ENCODE assay signal across 11 cellular contexts in genomic region chr5:158273035-158273434, GRCh38.
"Had no signal": no experiment of that assay in that cellular context is flagged by ENCODE, and none has a peak within 500 bp of the region (broad histone marks: within the 10 kb centered on the region; RNA-seq: fewer than 3 reads in every experiment).

No MANE protein-coding gene starts in this region.

- ATAC-seq: heart right ventricle; left colon; natural killer cell; stimulated activated naive CD8-positive, alpha-beta T cell treated with anti-CD3 and anti-CD28 coated beads, Interleukin-15, amount 100 ng/mL, for 72 hours; T-helper 17 cell had no signal

- H3K36me3 Mint-ChIP-seq: natural killer cell had no signal

- H3K9me3 Mint-ChIP-seq: activated CD4-positive, alpha-beta T cell treated with anti-CD3 and anti-CD28 coated beads, Interleukin-2, amount 10 ng/mL, durations not matched to agents 7 days and 5 days had no signal

- H3K4me3 ChIP-seq: heart right ventricle, testis had no signal

- H3K4me3 Mint-ChIP-seq: activated CD4-positive, alpha-beta T cell treated with anti-CD3 and anti-CD28 coated beads, Interleukin-2, amount 10 ng/mL, durations not matched to agents 7 days and 5 days; activated naive CD4-positive, alpha-beta T cell treated with anti-CD3 and anti-CD28 coated beads for 36 hours; natural killer cell; stimulated activated naive CD8-positive, alpha-beta T cell treated with anti-CD3 and anti-CD28 coated beads, Interleukin-15, amount 100 ng/mL, for 72 hours; T-helper 17 cell had no signal

- H3K4me1 ChIP-seq: heart right ventricle, testis had no signal

- H3K27ac ChIP-seq: heart right ventricle, testis had no signal

- H3K4me1 Mint-ChIP-seq: activated CD4-positive, alpha-beta T cell treated with anti-CD3 and anti-CD28 coated beads, Interleukin-2, amount 10 ng/mL, durations not matched to agents 7 days and 5 days; natural killer cell; stimulated activated naive CD8-positive, alpha-beta T cell treated with anti-CD3 and anti-CD28 coated beads, Interleukin-15, amount 100 ng/mL, for 72 hours; T-helper 17 cell had no signal

- H3K27me3 ChIP-seq: heart right ventricle, testis had no signal

- H3K9me3 ChIP-seq: testis had no signal

- H3K27me3 Mint-ChIP-seq: activated CD4-positive, alpha-beta T cell treated with anti-CD3 and anti-CD28 coated beads, Interleukin-2, amount 10 ng/mL, durations not matched to agents 7 days and 5 days; stimulated activated naive CD8-positive, alpha-beta T cell treated with anti-CD3 and anti-CD28 coated beads, Interleukin-15, amount 100 ng/mL, for 72 hours had no signal

- H3K27ac Mint-ChIP-seq: activated CD4-positive, alpha-beta T cell treated with anti-CD3 and anti-CD28 coated beads, Interleukin-2, amount 10 ng/mL, durations not matched to agents 7 days and 5 days; activated naive CD4-positive, alpha-beta T cell treated with anti-CD3 and anti-CD28 coated beads for 36 hours; natural killer cell; stimulated activated naive CD8-positive, alpha-beta T cell treated with anti-CD3 and anti-CD28 coated beads, Interleukin-15, amount 100 ng/mL, for 72 hours; T-helper 17 cell had no signal

- H3K36me3 ChIP-seq: heart right ventricle had no signal

- DNase-seq: activated CD4-positive, alpha-beta T cell treated with anti-CD3 and anti-CD28 coated beads, Interleukin-2, amount 10 ng/mL, durations not matched to agents 7 days and 5 days; activated CD4-positive, CD25-positive, alpha-beta regulatory T cell; activated CD8-positive, alpha-beta memory T cell treated with anti-CD3 and anti-CD28 coated beads for 24 hours; activated naive CD4-positive, alpha-beta T cell treated with anti-CD3 and anti-CD28 coated beads for 36 hours; heart right ventricle; left colon; natural killer cell; stimulated activated CD4-positive, alpha-beta T cell treated with anti-CD3 and anti-CD28 coated beads, Interleukin-4, amount 100 ng/mL, for 24 hours; stimulated activated naive CD8-positive, alpha-beta T cell treated with anti-CD3 and anti-CD28 coated beads, Interleukin-15, amount 100 ng/mL, for 72 hours; T-helper 17 cell; testis had no signal
